Comparison of ENCODE assay signal across 1 cellular context in the genomic region with DNA sequence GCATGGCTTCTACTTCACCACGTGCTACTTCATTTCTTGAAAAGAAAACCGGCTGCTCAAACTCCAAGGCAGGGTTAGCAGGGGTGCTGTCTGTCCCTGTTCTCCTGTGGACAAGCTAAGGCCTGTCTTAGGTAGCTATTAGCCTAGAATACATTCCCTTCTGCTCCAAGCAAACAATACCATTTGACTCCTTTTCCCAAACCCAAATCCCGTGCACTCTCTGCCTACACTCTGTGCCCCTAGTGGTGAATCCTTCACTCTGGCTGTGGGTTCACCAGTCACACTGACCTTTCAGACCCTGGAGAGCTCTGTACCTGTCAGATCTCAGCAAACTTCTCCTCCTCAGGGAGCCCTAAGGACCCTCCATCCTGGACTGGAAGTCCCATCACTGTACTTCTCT.
TF ChIP-seq lines count a peak whose summit lies in the region.

No MANE protein-coding gene starts in this region.

TF ChIP-seq in GM23338, 12 proteins besides CTCF, POLR2A, EP300 and RAD21 (continued from another document):
- TF ChIP-seq, protein P1, sequence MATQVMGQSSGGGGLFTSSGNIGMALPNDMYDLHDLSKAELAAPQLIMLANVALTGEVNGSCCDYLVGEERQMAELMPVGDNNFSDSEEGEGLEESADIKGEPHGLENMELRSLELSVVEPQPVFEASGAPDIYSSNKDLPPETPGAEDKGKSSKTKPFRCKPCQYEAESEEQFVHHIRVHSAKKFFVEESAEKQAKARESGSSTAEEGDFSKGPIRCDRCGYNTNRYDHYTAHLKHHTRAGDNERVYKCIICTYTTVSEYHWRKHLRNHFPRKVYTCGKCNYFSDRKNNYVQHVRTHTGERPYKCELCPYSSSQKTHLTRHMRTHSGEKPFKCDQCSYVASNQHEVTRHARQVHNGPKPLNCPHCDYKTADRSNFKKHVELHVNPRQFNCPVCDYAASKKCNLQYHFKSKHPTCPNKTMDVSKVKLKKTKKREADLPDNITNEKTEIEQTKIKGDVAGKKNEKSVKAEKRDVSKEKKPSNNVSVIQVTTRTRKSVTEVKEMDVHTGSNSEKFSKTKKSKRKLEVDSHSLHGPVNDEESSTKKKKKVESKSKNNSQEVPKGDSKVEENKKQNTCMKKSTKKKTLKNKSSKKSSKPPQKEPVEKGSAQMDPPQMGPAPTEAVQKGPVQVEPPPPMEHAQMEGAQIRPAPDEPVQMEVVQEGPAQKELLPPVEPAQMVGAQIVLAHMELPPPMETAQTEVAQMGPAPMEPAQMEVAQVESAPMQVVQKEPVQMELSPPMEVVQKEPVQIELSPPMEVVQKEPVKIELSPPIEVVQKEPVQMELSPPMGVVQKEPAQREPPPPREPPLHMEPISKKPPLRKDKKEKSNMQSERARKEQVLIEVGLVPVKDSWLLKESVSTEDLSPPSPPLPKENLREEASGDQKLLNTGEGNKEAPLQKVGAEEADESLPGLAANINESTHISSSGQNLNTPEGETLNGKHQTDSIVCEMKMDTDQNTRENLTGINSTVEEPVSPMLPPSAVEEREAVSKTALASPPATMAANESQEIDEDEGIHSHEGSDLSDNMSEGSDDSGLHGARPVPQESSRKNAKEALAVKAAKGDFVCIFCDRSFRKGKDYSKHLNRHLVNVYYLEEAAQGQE (IDR thresholded peaks at IDR 0.05; ENCODE audit: unreplicated experiment): peak; percentile 20
- TF ChIP-seq CREB1 (CRISPR knock-in tag; IDR thresholded peaks at IDR 0.05; ENCODE audit: low read depth): no peak
- no peak for TF ChIP-seq STAT1 (IDR thresholded peaks at IDR 0.05; ENCODE audit: unreplicated experiment)
